9 cellular contexts compared by ENCODE assay signal in the genomic region with DNA sequence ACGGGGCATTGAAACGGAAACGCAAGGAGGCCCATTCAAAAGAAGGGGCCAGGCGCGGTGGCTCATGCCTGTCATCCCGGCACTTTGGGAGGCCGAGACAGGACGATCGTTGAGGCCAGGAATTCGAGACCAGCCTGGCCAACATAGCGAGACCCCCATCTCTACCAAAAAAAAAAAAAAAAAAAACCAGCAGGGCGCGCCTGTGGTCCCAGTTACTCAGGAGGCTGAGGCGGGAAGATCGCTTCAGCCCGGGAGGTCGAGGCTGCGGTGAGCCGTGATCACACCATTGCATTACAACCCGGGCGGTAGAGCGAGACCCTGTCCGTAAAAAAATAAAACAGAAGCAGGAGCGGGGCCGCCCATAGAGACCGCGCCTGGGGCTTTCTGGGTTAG. TPM values are rescaled to one million over a fixed set of nuclear protein-coding genes. Genes with fewer than 3 reads are reported as not detected.
DNase-seq lines count a peak whose midpoint lies in the region; ATAC-seq, FAIRE-seq and TF ChIP-seq lines count a peak whose summit lies in the region.
"Had no signal": no experiment of that assay in that cellular context is flagged by ENCODE, and none has a peak within 500 bp of the region (broad histone marks: within the 10 kb centered on the region; RNA-seq: fewer than 3 reads in every experiment).

No MANE protein-coding gene starts in this region.

- peak overlapping the region; percentile 70 for H2AFZ ChIP-seq in K562 (ENCODE audit: low read depth, low read length)

- peak; percentile 21 for ATAC-seq in HG02938 (IDR thresholded peaks at IDR 0.05; ENCODE audit: unreplicated experiment)
- no peak for ATAC-seq in K562
- no peak for ATAC-seq in mucosa of descending colon

- H3K9me1 ChIP-seq in K562 (ENCODE audit: control insufficient read depth, insufficient read depth, low read length): no peaks in the 10 kb centered on the region

- peak overlapping the region; percentile 95 for H3K27ac ChIP-seq in K562 (ENCODE audit: extremely low read depth, low read depth, low read length)

- H3K79me2 ChIP-seq in K562 (ENCODE audit: control insufficient read depth, insufficient read depth, low read length): peaks cover 44% of the 10 kb centered on the region

- no peaks in the 10 kb centered on the region for H3K9me3 ChIP-seq in K562 (replicated peaks; ENCODE audit: control insufficient read depth, insufficient read depth, low read depth, low read length)
- H3K9me3 ChIP-seq in mucosa of descending colon: no peaks in the 10 kb centered on the region

- no peak for TF ChIP-seq RAD21 in K562 (CRISPR knock-in tag; conservative IDR thresholded peaks at IDR 0.05 in 1 of 2, IDR thresholded peaks at IDR 0.05 in 1 of 2)

- H3K36me3 ChIP-seq in K562 (ENCODE audit: control insufficient read depth, insufficient read depth, low read length) (peaks cover 30% of the 10 kb centered on the region; the same call in 2 of the 3 replicates), mucosa of descending colon (ENCODE audit: low read depth) (no peaks in the 10 kb centered on the region)

- WGBS in K562 (ENCODE audit: insufficient coverage, low coverage, missing lambda C conversion rate): 0% methylated on average over 23 of the region's 27 CpGs

- H3K9ac ChIP-seq in K562 (ENCODE audit: insufficient read depth in 1 of 2, low read depth in 2 of 2, low read length in 2 of 2): peak overlapping the region; percentile 97 to 99

- TF ChIP-seq CTCF in K562 (IDR thresholded peaks at IDR 0.05 in 2 of 3, conservative IDR thresholded peaks at IDR 0.05 in 1 of 3; ENCODE audit: insufficient read depth in 2 of 3, low read depth in 1 of 3, low read length in 3 of 3) (no peak), mucosa of descending colon (IDR thresholded peaks at IDR 0.05) (no peak)

- H3K4me3 ChIP-seq in K562 (peak overlapping the region; percentile 95), mucosa of descending colon (peak overlapping the region; percentile 94)

- H3K27me3 ChIP-seq in K562 (ENCODE audit: control insufficient read depth in 2 of 2, insufficient read depth in 2 of 2, low read length in 2 of 2): no peaks in the 10 kb centered on the region

- no peak for TF ChIP-seq EP300 in K562 (IDR thresholded peaks at IDR 0.05; ENCODE audit: low read length)

- POLR2A ChIA-PET in K562 (lab: Yijun Ruan, JAX): no interaction called here

- no peak for TF ChIP-seq POLR2A in K562 (conservative IDR thresholded peaks at IDR 0.05)

- intact Hi-C loops in K562 (cut with micrococcal nuclease): no loop called here
- intact Hi-C loops in mucosa of descending colon (cut with DNase I, micrococcal nuclease): no loop called here

- peak; percentile 31 for DNase-seq in ACHN
- peak in 1 of 4 experiments; percentile 24 for DNase-seq in K562 (ENCODE audit: extremely low read depth in 1 of 4, low spot score in 3 of 4)
- no peak for DNase-seq in mucosa of descending colon
- no peak for DNase-seq in COLO829 (ENCODE audit: low spot score)
- no peak for DNase-seq in AG20443 (ENCODE audit: low spot score)
- DNase-seq in SKM-1 (lab: John Stamatoyannopoulos, UW; ENCODE audit: unreplicated experiment): no peak
- DNase-seq in NCI-H1092 treated with DMSO at 0.1 percent for 48 hours (lab: John Stamatoyannopoulos, UW): no peak

- no TSS peak for BruUV-seq in K562 (replicated peaks; lab: Mats Ljungman, UMichigan)

- CTCF ChIA-PET in K562 (lab: Yijun Ruan, JAX; ENCODE audit: low intra/inter-chr PET ratio): interaction anchor here (0.6 to 1.6 kb wide), 2 partner anchors 65 to 598 kb away, joined by 4 to 5 read pairs; a partner anchor contains a TSS

- in situ Hi-C loops in ACHN (cut with HindIII; ENCODE audit: low pct_ligation_motif_present, low pct_unique_long_range_greater_than_20kb, low sequenced_read_pairs) (no loop called here), K562 (cut with MboI) (no loop called here)

- H3K4me1 ChIP-seq in K562 (replicated peaks in 1 of 2; ENCODE audit: control insufficient read depth in 2 of 2, insufficient read depth in 2 of 2, low read length in 2 of 2): peaks cover 33 to 59% of the 10 kb centered on the region in 2 experiments; a peak in 4 of 5 replicates
- H3K4me1 ChIP-seq in mucosa of descending colon (ENCODE audit: low read depth): peaks cover 36% of the 10 kb centered on the region

- no peaks in the 10 kb centered on the region for H4K20me1 ChIP-seq in K562 (replicated peaks; ENCODE audit: control insufficient read depth, insufficient read depth, low read length)

- H3K4me2 ChIP-seq in K562 (ENCODE audit: insufficient read depth, low read length): peak overlapping the region; percentile 88

- FAIRE-seq in K562 (lab: Jason Lieb, UNC): peak; percentile 61
- FAIRE-seq: islet of Langerhans had no signal

TF ChIP-seq in K562, 482 proteins besides CTCF, POLR2A, EP300 and RAD21 (continues in another document):
- TF ChIP-seq, protein P1, sequence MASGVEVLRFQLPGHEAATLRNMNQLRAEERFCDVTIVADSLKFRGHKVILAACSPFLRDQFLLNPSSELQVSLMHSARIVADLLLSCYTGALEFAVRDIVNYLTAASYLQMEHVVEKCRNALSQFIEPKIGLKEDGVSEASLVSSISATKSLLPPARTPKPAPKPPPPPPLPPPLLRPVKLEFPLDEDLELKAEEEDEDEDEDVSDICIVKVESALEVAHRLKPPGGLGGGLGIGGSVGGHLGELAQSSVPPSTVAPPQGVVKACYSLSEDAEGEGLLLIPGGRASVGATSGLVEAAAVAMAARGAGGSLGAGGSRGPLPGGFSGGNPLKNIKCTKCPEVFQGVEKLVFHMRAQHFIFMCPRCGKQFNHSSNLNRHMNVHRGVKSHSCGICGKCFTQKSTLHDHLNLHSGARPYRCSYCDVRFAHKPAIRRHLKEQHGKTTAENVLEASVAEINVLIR (CRISPR knock-in tag; IDR thresholded peaks at IDR 0.05): no peak
- TF ChIP-seq ETV1 (tag; conservative IDR thresholded peaks at IDR 0.05; ENCODE audit: low read depth) (no peak), ZBTB17 (CRISPR knock-in tag; IDR thresholded peaks at IDR 0.05) (no peak)

RNA-seq across cellular contexts. Expression of a gene that starts 0.4 kb away (rescaled TPM):
- total RNA-seq in K562 (2011; cell fraction: chromatin; rRNA removed; ENCODE audit: low replicate concordance): 26.2 and 74.4 TPM in 2 replicates
- total RNA-seq in K562 (2011; cell fraction: nucleolus; rRNA removed): 89.7 and 92.9 TPM in 2 replicates
- total RNA-seq in K562 (2011; cell fraction: nucleoplasm; rRNA removed): 63.3 and 66.8 TPM in 2 replicates
- 122 and 132 TPM in 2 replicates for total RNA-seq in K562 (2014; rRNA removed)
- 46.5 and 57.2 TPM in 2 replicates for total RNA-seq in K562 (2014; rRNA removed; fragmentation: Illumina TruSeq; extraction: Trizol)
- total RNA-seq in K562 (2015; rRNA removed; fragmentation: Illumina TruSeq; extraction: Trizol): 81.5 and 83.4 TPM in 2 replicates
- 77.3 and 80.1 TPM in 2 replicates for total RNA-seq in K562 (2021)
- 93.6 and 96.3 TPM in 2 replicates for polyA plus RNA-seq in K562 (2011; rRNA removed)
- 110 and 136 TPM in 2 replicates for polyA plus RNA-seq in K562 (2011; cell fraction: cytosol; rRNA removed)
- 144 and 158 TPM in 2 replicates for polyA plus RNA-seq in K562 (2011; cell fraction: nucleus; rRNA removed)
- 65.4 and 71.5 TPM in 2 replicates for polyA plus RNA-seq in K562 (2012)
- polyA plus RNA-seq in K562 (2014; fragmentation: Illumina TruSeq; extraction: Trizol): 54.0 and 64.6 TPM in 2 replicates
- polyA plus RNA-seq in K562 (2014; fragmentation: Nextera tagmentation; extraction: Ambion mirVana): 10 to 100 TPM; 34.8 to 55.3 TPM
- 121 and 136 TPM in 2 replicates for polyA plus RNA-seq in K562 (2014; rRNA removed)
- 20.1 and 30.9 TPM in 2 replicates for polyA minus RNA-seq in K562 (2011; rRNA and poly(A)+ RNA removed)
- 22.6 and 24.3 TPM in 2 replicates for polyA minus RNA-seq in K562 (2011; cell fraction: cytosol; rRNA and poly(A)+ RNA removed)
- polyA minus RNA-seq in K562 (2011; cell fraction: nucleus; rRNA and poly(A)+ RNA removed): 12.3 and 13.9 TPM in 2 replicates
- 10 to 100 TPM; 22.6 to 26.0 (median 22.9) TPM for total RNA-seq in mucosa of descending colon

RNA-seq across cellular contexts. Expression of a gene that starts 13.4 kb away (rescaled TPM):
- 0.32 and 2.6 TPM in 2 replicates for total RNA-seq in K562 (2011; cell fraction: chromatin; rRNA removed; ENCODE audit: low replicate concordance)
- total RNA-seq in K562 (2011; cell fraction: nucleolus; rRNA removed): 0.66 and 1.5 TPM in 2 replicates
- total RNA-seq in K562 (2011; cell fraction: nucleoplasm; rRNA removed): 0.29 and 1.8 TPM in 2 replicates
- total RNA-seq in K562 (2014; rRNA removed) (0.18 TPM in 1 of 2 replicates, not detected in the other), K562 (2014; rRNA removed; fragmentation: Illumina TruSeq; extraction: Trizol) (not detected in 2 replicates), K562 (2015; rRNA removed; fragmentation: Illumina TruSeq; extraction: Trizol) (not detected in 2 replicates), K562 (2021) (0.11 and 0.31 TPM in 2 replicates), mucosa of descending colon (10 to 100 TPM; 36.7 to 87.9 (median 66.0) TPM)
- polyA plus RNA-seq in K562 (2011; rRNA removed) (0.10 and 0.20 TPM in 2 replicates), K562 (2014; fragmentation: Illumina TruSeq; extraction: Trizol) (not detected in 2 replicates), K562 (2014; fragmentation: Nextera tagmentation; extraction: Ambion mirVana) (not detected), K562 (2014; rRNA removed) (not detected in 2 replicates)
- 0.12 and 0.72 TPM in 2 replicates for polyA plus RNA-seq in K562 (2011; cell fraction: cytosol; rRNA removed)
- 0.53 and 1.7 TPM in 2 replicates for polyA plus RNA-seq in K562 (2011; cell fraction: nucleus; rRNA removed)
- 0.04 and 0.12 TPM in 2 replicates for polyA plus RNA-seq in K562 (2012)
- polyA minus RNA-seq in K562 (2011; rRNA and poly(A)+ RNA removed): 0.14 and 0.15 TPM in 2 replicates
- polyA minus RNA-seq in K562 (2011; cell fraction: cytosol; rRNA and poly(A)+ RNA removed): 0.19 and 0.27 TPM in 2 replicates
- 0.89 and 1.1 TPM in 2 replicates for polyA minus RNA-seq in K562 (2011; cell fraction: nucleus; rRNA and poly(A)+ RNA removed)

RNA-seq across cellular contexts. Expression of a gene that starts 38.9 kb away (rescaled TPM):
- 8.5 and 20.5 TPM in 2 replicates for total RNA-seq in K562 (2011; cell fraction: chromatin; rRNA removed; ENCODE audit: low replicate concordance)
- total RNA-seq in K562 (2011; cell fraction: nucleolus; rRNA removed): 11.2 and 12.1 TPM in 2 replicates
- 5.1 and 7.6 TPM in 2 replicates for total RNA-seq in K562 (2011; cell fraction: nucleoplasm; rRNA removed)
- total RNA-seq in K562 (2014; rRNA removed): 11.7 and 15.6 TPM in 2 replicates
- 1.1 and 1.3 TPM in 2 replicates for total RNA-seq in K562 (2014; rRNA removed; fragmentation: Illumina TruSeq; extraction: Trizol)
- 4.7 and 5.5 TPM in 2 replicates for total RNA-seq in K562 (2015; rRNA removed; fragmentation: Illumina TruSeq; extraction: Trizol)
- 17.6 and 24.4 TPM in 2 replicates for total RNA-seq in K562 (2021)
- 2.1 and 4.9 TPM in 2 replicates for polyA plus RNA-seq in K562 (2011; rRNA removed)
- polyA plus RNA-seq in K562 (2011; cell fraction: cytosol; rRNA removed): 3.8 and 5.1 TPM in 2 replicates
- polyA plus RNA-seq in K562 (2011; cell fraction: nucleus; rRNA removed): 9.8 and 26.1 TPM in 2 replicates
- 11.2 and 12.1 TPM in 2 replicates for polyA plus RNA-seq in K562 (2012)
- 3.7 and 6.9 TPM in 2 replicates for polyA plus RNA-seq in K562 (2014; fragmentation: Illumina TruSeq; extraction: Trizol)
- under 1 TPM; 0.04 to 0.07 TPM for polyA plus RNA-seq in K562 (2014; fragmentation: Nextera tagmentation; extraction: Ambion mirVana)
- polyA plus RNA-seq in K562 (2014; rRNA removed): 12.8 and 13.5 TPM in 2 replicates
- 0.66 and 1.1 TPM in 2 replicates for polyA minus RNA-seq in K562 (2011; rRNA and poly(A)+ RNA removed)
- polyA minus RNA-seq in K562 (2011; cell fraction: cytosol; rRNA and poly(A)+ RNA removed): 5.5 and 7.7 TPM in 2 replicates
- 3.6 and 3.8 TPM in 2 replicates for polyA minus RNA-seq in K562 (2011; cell fraction: nucleus; rRNA and poly(A)+ RNA removed)
- total RNA-seq in mucosa of descending colon: 10 to 100 TPM; 43.6 to 66.2 (median 52.2) TPM

Comparison
In these comparisons a context has a peak if more than half of its experiments do, and no peak if none do; other contexts are left out.
1. RNA of a gene that starts 13.4 kb away (total RNA-seq): 36.7 to 87.9 TPM in mucosa of descending colon; 0.11 to 2.6 TPM in K562; every median in the first group is over 10 times any median in the second.